In genomic region chr20:20317195-20318113, GRCh38 we compare ENCODE assay signal across 9 cellular contexts. TPM values are rescaled to one million over a fixed set of nuclear protein-coding genes. Genes with fewer than 3 reads are reported as not detected.
A peak's percentile ranks its signal among the peaks of the same experiment; 100 is the strongest.
DNase-seq lines count a peak whose midpoint lies in the region; ATAC-seq and TF ChIP-seq lines count a peak whose summit lies in the region.
"Had no signal": no experiment of that assay in that cellular context is flagged by ENCODE, and none has a peak within 500 bp of the region (broad histone marks: within the 10 kb centered on the region; RNA-seq: fewer than 3 reads in every experiment).

No MANE protein-coding gene starts in this region.

- no peak overlapping the region for H2AFZ ChIP-seq in SK-N-SH (ENCODE audit: low read depth)

- H3K4me3 Mint-ChIP-seq in activated CD4-positive, alpha-beta memory T cell treated with anti-CD3 and anti-CD28 coated beads for 36 hours = no peak overlapping the region

- no peak for TF ChIP-seq RAD21 in SK-N-SH (IDR thresholded peaks at IDR 0.05; ENCODE audit: low read length)

- no peaks in the 10 kb centered on the region for H3K4me1 Mint-ChIP-seq in activated CD4-positive, alpha-beta memory T cell treated with anti-CD3 and anti-CD28 coated beads for 36 hours (ENCODE audit: low read depth)

- H3K4me2 ChIP-seq in SK-N-SH = no peak overlapping the region
- H3K4me2 ChIP-seq: KMS-11 had no signal

- CTCF ChIA-PET in activated CD4-positive, alpha-beta memory T cell treated with anti-CD3 and anti-CD28 coated beads for 36 hours (lab: Charles Lee) = no interaction called here
- CTCF ChIA-PET in SK-N-SH (lab: Yijun Ruan, JAX) = no interaction called here

- H3K36me3 Mint-ChIP-seq in activated CD4-positive, alpha-beta memory T cell treated with anti-CD3 and anti-CD28 coated beads for 36 hours = no peaks in the 10 kb centered on the region

- no peaks in the 10 kb centered on the region for H4K20me1 ChIP-seq in SK-N-SH (ENCODE audit: insufficient read depth)

- peak overlapping the region; percentile 55 for H3K9ac ChIP-seq in endocrine pancreas (ENCODE audit: control insufficient read depth, insufficient read depth, low read length)
- H3K9ac ChIP-seq in SK-N-SH = no peak overlapping the region
- H3K9ac ChIP-seq: KMS-11 had no signal

- intact Hi-C loops in activated CD4-positive, alpha-beta memory T cell treated with anti-CD3 and anti-CD28 coated beads for 36 hours (cut with micrococcal nuclease) = no loop called here

- H3K27ac Mint-ChIP-seq in activated CD4-positive, alpha-beta memory T cell treated with anti-CD3 and anti-CD28 coated beads for 36 hours = no peak overlapping the region

- DNase-seq in GM06990 (ENCODE audit: extremely low read depth, insufficient read length) (peak; percentile 37), mucosa of gallbladder (ENCODE audit: low spot score) (no peak), NCI-H2107 (lab: John Stamatoyannopoulos, UW) (no peak), SK-N-SH (no peak)
- no peak for DNase-seq in activated CD4-positive, alpha-beta memory T cell treated with anti-CD3 and anti-CD28 coated beads for 36 hours

- no peak overlapping the region for H3K27ac ChIP-seq in SK-N-SH (ENCODE audit: low read depth in 2 of 2, low read length in 1 of 2)
- H3K27ac ChIP-seq: KMS-11 had no signal

- no peaks in the 10 kb centered on the region for H3F3A ChIP-seq in SK-N-SH (replicated peaks; ENCODE audit: insufficient read depth)

- TF ChIP-seq EP300 in SK-N-SH (IDR thresholded peaks at IDR 0.05; ENCODE audit: borderline replicate concordance in 1 of 2, low read depth in 1 of 2, low read length in 1 of 2) = no peak

- ATAC-seq in GM21447 (IDR thresholded peaks at IDR 0.05; ENCODE audit: unreplicated experiment) (peak; percentile 83), HG03442 (IDR thresholded peaks at IDR 0.05; ENCODE audit: unreplicated experiment) (peak; percentile 90)

- H3K9me3 ChIP-seq in endocrine pancreas (ENCODE audit: control insufficient read depth, low read length) = no peaks in the 10 kb centered on the region
- H3K9me3 ChIP-seq in SK-N-SH = no peaks in the 10 kb centered on the region

- H3K27me3 Mint-ChIP-seq in activated CD4-positive, alpha-beta memory T cell treated with anti-CD3 and anti-CD28 coated beads for 36 hours = no peaks in the 10 kb centered on the region

- TF ChIP-seq CTCF in GM06990 (IDR thresholded peaks at IDR 0.05; ENCODE audit: insufficient read depth, low read length, poor library complexity, severe bottlenecking) (no peak), SK-N-SH (IDR thresholded peaks at IDR 0.05) (no peak)

- H3K27me3 ChIP-seq in GM06990 (replicated peaks; ENCODE audit: control insufficient read depth, insufficient read depth, low read length) = no peaks in the 10 kb centered on the region
- H3K27me3 ChIP-seq in endocrine pancreas (ENCODE audit: control insufficient read depth, insufficient read depth, low read length) = no peaks in the 10 kb centered on the region
- no peaks in the 10 kb centered on the region for H3K27me3 ChIP-seq in SK-N-SH (ENCODE audit: insufficient read depth)

- peaks cover 5% of the 10 kb centered on the region for H3K4me1 ChIP-seq in endocrine pancreas (ENCODE audit: control insufficient read depth, insufficient read depth, low read length)
- peaks cover 0 to 4% of the 10 kb centered on the region in 2 experiments; a peak in 1 of 4 replicates for H3K4me1 ChIP-seq in SK-N-SH (ENCODE audit: control insufficient read depth in 1 of 2, insufficient read depth in 2 of 2, low read depth in 1 of 2, low read length in 1 of 2)

- POLR2A ChIA-PET in activated CD4-positive, alpha-beta memory T cell treated with anti-CD3 and anti-CD28 coated beads for 36 hours (lab: Charles Lee) = no interaction called here
- POLR2A ChIA-PET in SK-N-SH (lab: Yijun Ruan, JAX) = no interaction called here

- peaks cover 2% of the 10 kb centered on the region for H3K9me3 Mint-ChIP-seq in activated CD4-positive, alpha-beta memory T cell treated with anti-CD3 and anti-CD28 coated beads for 36 hours

- H3K4me3 ChIP-seq in GM06990 (replicated peaks; ENCODE audit: low read depth, low read length) (no peak overlapping the region), endocrine pancreas (ENCODE audit: control insufficient read depth, insufficient read depth, low read length) (no peak overlapping the region), SK-N-SH (ENCODE audit: low read depth in 2 of 2, low read length in 1 of 2) (no peak overlapping the region)

- WGBS in SK-N-SH (ENCODE audit: low lambda C conversion rate) = 27% methylated on average over 15 of the region's 17 CpGs

- H3K36me3 ChIP-seq in GM06990 (ENCODE audit: control insufficient read depth, insufficient read depth, low read length) = no peaks in the 10 kb centered on the region
- H3K36me3 ChIP-seq in endocrine pancreas (ENCODE audit: control insufficient read depth, insufficient read depth, low read length) = no peaks in the 10 kb centered on the region
- H3K36me3 ChIP-seq in SK-N-SH (replicated peaks in 1 of 2; ENCODE audit: control insufficient read depth in 1 of 2, insufficient read depth in 2 of 2, low read length in 1 of 2) = no peaks in the 10 kb centered on the region

- H3K9me2 ChIP-seq in SK-N-SH = no peaks in the 10 kb centered on the region

- no peaks in the 10 kb centered on the region for H3K79me2 ChIP-seq in SK-N-SH (ENCODE audit: insufficient read depth)

TF ChIP-seq in SK-N-SH, 30 proteins besides CTCF, POLR2A, EP300 and RAD21:
- TF ChIP-seq MXI1 (IDR thresholded peaks at IDR 0.05; ENCODE audit: low read depth, low read length) (no peak), GATA2 (CRISPR knock-in tag; IDR thresholded peaks at IDR 0.05) (no peak), IRF3 (IDR thresholded peaks at IDR 0.05; ENCODE audit: low read depth, low read length) (no peak), NFIC (IDR thresholded peaks at IDR 0.05; ENCODE audit: borderline replicate concordance) (no peak)
TF ChIP-seq in SK-N-SH: peak in this region for 0.

RNA-seq across cellular contexts. Expression of gene INSM1, which starts 50.5 kb away (rescaled TPM):
- total RNA-seq in mucosa of gallbladder = not detected
- total RNA-seq in activated CD4-positive, alpha-beta memory T cell treated with anti-CD3 and anti-CD28 coated beads for 36 hours = 1 to 10 TPM; 6.7 to 6.9 TPM
- polyA plus RNA-seq in SK-N-SH (2012; rRNA removed) = not detected in 2 replicates
- polyA plus RNA-seq in SK-N-SH (2012; cell fraction: cytosol; rRNA removed) = not detected in 2 replicates
- not detected in 2 replicates for polyA plus RNA-seq in SK-N-SH (2012; cell fraction: nucleus; rRNA removed)
